Comparison of ENCODE assay signal across 39 cellular contexts in the genomic region with DNA sequence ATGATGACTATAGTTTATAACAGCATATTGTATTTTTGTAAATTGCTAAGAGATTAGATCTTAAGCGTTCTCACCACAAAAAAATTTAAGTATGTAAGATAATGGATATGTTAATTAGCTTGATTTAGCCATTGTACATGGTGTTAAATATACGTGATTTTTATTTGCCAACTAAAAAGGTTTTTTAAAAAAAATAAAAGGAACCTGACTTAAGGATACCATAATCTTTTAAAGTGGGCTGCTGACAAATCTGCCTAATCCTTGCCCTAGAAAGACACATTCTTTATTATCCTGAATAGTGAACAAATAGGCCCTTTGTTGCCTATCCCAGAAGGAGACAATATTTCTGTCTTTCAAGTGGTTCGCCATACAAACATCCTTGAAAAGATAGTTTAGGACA.
"Had no signal": no experiment of that assay in that cellular context is flagged by ENCODE, and none has a peak within 500 bp of the region (broad histone marks: within the 10 kb centered on the region; RNA-seq: fewer than 3 reads in every experiment).

No MANE protein-coding gene starts in this region.

- H3K27me3 Mint-ChIP-seq: activated naive CD4-positive, alpha-beta T cell treated with anti-CD3 and anti-CD28 coated beads, Interleukin-2, amount 10 ng/mL, durations not matched to agents 7 days and 5 days; activated naive CD8-positive, alpha-beta T cell; activated naive CD8-positive, alpha-beta T cell treated with anti-CD3 and anti-CD28 coated beads for 36 hours; activated naive CD8-positive, alpha-beta T cell treated with anti-CD3 and anti-CD28 coated beads, Interleukin-2, amount 10 ng/mL, durations not matched to agents 7 days and 5 days; activated naive CD8-positive, alpha-beta T cell treated with anti-CD3 and anti-CD28 coated beads, Interleukin-2, amount 50 U/mL, for 24 hours; activated T-helper 17 cell treated with anti-CD3 and anti-CD28 coated beads, Interleukin-2, amount 50 U/mL, for 72 hours; central memory CD8-positive, alpha-beta T cell had no signal

- DNase-seq: activated effector memory CD4-positive, alpha-beta T cell treated with anti-CD3 and anti-CD28 coated beads, Interleukin-2, amount 50 U/mL, for 16 hours; activated effector memory CD4-positive, alpha-beta T cell treated with Interleukin-2 at 50 U/mL for 16 hours; activated gamma-delta T cell; activated gamma-delta T cell treated with Interleukin-2 at 50 U/mL for 16 hours; activated naive CD4-positive, alpha-beta T cell; activated naive CD4-positive, alpha-beta T cell treated with anti-CD3 and anti-CD28 coated beads for 36 hours; activated naive CD4-positive, alpha-beta T cell treated with anti-CD3 and anti-CD28 coated beads, Interleukin-2, amount 10 ng/mL, durations not matched to agents 7 days and 5 days; activated naive CD4-positive, alpha-beta T cell treated with anti-CD3 and anti-CD28 coated beads, Interleukin-2, amount 50 U/mL, for 16 hours; activated naive CD4-positive, alpha-beta T cell treated with Interleukin-2 at 50 U/mL for 16 hours; activated naive CD8-positive, alpha-beta T cell treated with anti-CD3 and anti-CD28 coated beads for 36 hours; activated naive CD8-positive, alpha-beta T cell treated with anti-CD3 and anti-CD28 coated beads, Interleukin-2, amount 10 ng/mL, durations not matched to agents 7 days and 5 days; activated naive CD8-positive, alpha-beta T cell treated with anti-CD3 and anti-CD28 coated beads, Interleukin-2, amount 50 U/mL, for 24 hours; activated T-cell treated with anti-CD3 and anti-CD28 coated beads for 4 hours; activated T-cell treated with anti-CD3 and anti-CD28 coated beads, Interleukin-2, amount 50 U/mL, for 1 hour; activated T-cell treated with anti-CD3 and anti-CD28 coated beads, Interleukin-2, amount 50 U/mL, for 24 hours; activated T-cell treated with anti-CD3 and anti-CD28 coated beads, Interleukin-2, amount 50 U/mL, for 4 hours; activated T-cell treated with anti-CD3 and anti-CD28 coated beads, Interleukin-2, amount 50 U/mL, for 48 hours; activated T-cell treated with anti-CD3 and anti-CD28 coated beads, Interleukin-2, amount 50 U/mL, for 72 hours; adrenal gland; amniotic stem cell; amygdala; anterior cingulate cortex; aorta; body of pancreas; caudate nucleus; central memory CD4-positive, alpha-beta T cell; cerebellar nuclear complex had no signal

- H3K27ac ChIP-seq: adrenal gland, ascending aorta, body of pancreas, breast epithelium, cardiac muscle cell had no signal

- H3K4me3 Mint-ChIP-seq: activated naive CD4-positive, alpha-beta T cell treated with anti-CD3 and anti-CD28 coated beads for 36 hours; activated naive CD4-positive, alpha-beta T cell treated with anti-CD3 and anti-CD28 coated beads, Interleukin-2, amount 10 ng/mL, durations not matched to agents 7 days and 5 days; activated naive CD4-positive, alpha-beta T cell treated with anti-CD3 and anti-CD28 coated beads, Interleukin-2, amount 50 U/mL, for 24 hours; activated naive CD8-positive, alpha-beta T cell; activated naive CD8-positive, alpha-beta T cell treated with anti-CD3 and anti-CD28 coated beads for 36 hours; activated naive CD8-positive, alpha-beta T cell treated with anti-CD3 and anti-CD28 coated beads, Interleukin-2, amount 10 ng/mL, durations not matched to agents 7 days and 5 days; activated naive CD8-positive, alpha-beta T cell treated with anti-CD3 and anti-CD28 coated beads, Interleukin-2, amount 50 U/mL, for 24 hours; activated T-cell treated with anti-CD3 and anti-CD28 coated beads, Interleukin-2, amount 50 U/mL, for 24 hours; activated T-cell treated with anti-CD3 and anti-CD28 coated beads, Interleukin-2, amount 50 U/mL, for 4 hours; activated T-cell treated with anti-CD3 and anti-CD28 coated beads, Interleukin-2, amount 50 U/mL, for 72 hours; activated T-helper 1 cell treated with anti-CD3 and anti-CD28 coated beads, Interleukin-12 subunit alpha, Interleukin-12 subunit beta, Interleukin-2, Interleukin-4 antibody, amounts not matched to agents 30 ng/mL and 10 ng/mL and 1 ng/mL, durations not matched to agents 14 hours and 24 hours and 36 hours; activated T-helper 17 cell treated with anti-CD3 and anti-CD28 coated beads, Interleukin-2, amount 50 U/mL, for 72 hours; brain; central memory CD8-positive, alpha-beta T cell had no signal

- H3K36me3 Mint-ChIP-seq: activated naive CD4-positive, alpha-beta T cell treated with anti-CD3 and anti-CD28 coated beads, Interleukin-2, amount 10 ng/mL, durations not matched to agents 7 days and 5 days; activated naive CD4-positive, alpha-beta T cell treated with anti-CD3 and anti-CD28 coated beads, Interleukin-2, amount 50 U/mL, for 24 hours; activated naive CD4-positive, alpha-beta T cell treated with anti-CD3 and anti-CD28 coated beads, Interleukin-2, amount 50 U/mL, for 72 hours; activated naive CD8-positive, alpha-beta T cell; activated naive CD8-positive, alpha-beta T cell treated with anti-CD3 and anti-CD28 coated beads for 36 hours; activated naive CD8-positive, alpha-beta T cell treated with anti-CD3 and anti-CD28 coated beads, Interleukin-2, amount 10 ng/mL, durations not matched to agents 7 days and 5 days; brain had no signal

- FAIRE-seq: bronchial epithelial cell had no signal

- H3K4me1 ChIP-seq: adrenal gland, ascending aorta, body of pancreas, breast epithelium had no signal

- H3K27me3 ChIP-seq: adrenal gland, ascending aorta, body of pancreas, breast epithelium, cardiac muscle cell had no signal

- H3K4me3 ChIP-seq: adrenal gland, ascending aorta, body of pancreas, breast epithelium, cardiac muscle cell had no signal

- ATAC-seq: activated naive CD4-positive, alpha-beta T cell treated with anti-CD3 and anti-CD28 coated beads, Interleukin-2, amount 50 U/mL, for 72 hours; activated naive CD8-positive, alpha-beta T cell treated with anti-CD3 and anti-CD28 coated beads, Interleukin-2, amount 50 U/mL, for 24 hours; activated T-cell treated with anti-CD3 and anti-CD28 coated beads, Interleukin-2, amount 50 U/mL, for 4 hours; activated T-cell treated with anti-CD3 and anti-CD28 coated beads, Interleukin-2, amount 50 U/mL, for 72 hours; activated T-helper 17 cell treated with anti-CD3 and anti-CD28 coated beads, Interleukin-2, amount 50 U/mL, for 72 hours; body of pancreas had no signal

- H3K9me3 ChIP-seq: adrenal gland, ascending aorta, body of pancreas, breast epithelium had no signal

- H3K36me3 ChIP-seq: adrenal gland, ascending aorta, breast epithelium, cardiac muscle cell had no signal

- H3K9me3 Mint-ChIP-seq: activated naive CD4-positive, alpha-beta T cell treated with anti-CD3 and anti-CD28 coated beads for 36 hours; activated naive CD4-positive, alpha-beta T cell treated with anti-CD3 and anti-CD28 coated beads, Interleukin-2, amount 50 U/mL, for 24 hours; activated naive CD8-positive, alpha-beta T cell treated with anti-CD3 and anti-CD28 coated beads for 36 hours; activated naive CD8-positive, alpha-beta T cell treated with anti-CD3 and anti-CD28 coated beads, Interleukin-2, amount 10 ng/mL, durations not matched to agents 7 days and 5 days; activated T-cell treated with anti-CD3 and anti-CD28 coated beads, Interleukin-2, amount 50 U/mL, for 24 hours; activated T-helper 1 cell treated with anti-CD3 and anti-CD28 coated beads, Interleukin-12 subunit alpha, Interleukin-12 subunit beta, Interleukin-2, Interleukin-4 antibody, amounts not matched to agents 30 ng/mL and 10 ng/mL and 1 ng/mL, durations not matched to agents 14 hours and 24 hours and 36 hours; activated T-helper 17 cell treated with anti-CD3 and anti-CD28 coated beads, Interleukin-2, amount 50 U/mL, for 72 hours; activated T-helper 2 cell treated with anti-CD3 and anti-CD28 coated beads, Interferon-gamma antibody, Interleukin-2, Interleukin-4, amounts not matched to agents 10 μg/mL and 5 μg/mL and 100 μg/mL, durations not matched to agents 14 hours and 24 hours and 36 hours; brain had no signal

- H3K4me1 Mint-ChIP-seq: activated naive CD4-positive, alpha-beta T cell treated with anti-CD3 and anti-CD28 coated beads, Interleukin-2, amount 10 ng/mL, durations not matched to agents 7 days and 5 days; activated naive CD4-positive, alpha-beta T cell treated with anti-CD3 and anti-CD28 coated beads, Interleukin-2, amount 50 U/mL, for 24 hours; activated naive CD8-positive, alpha-beta T cell treated with anti-CD3 and anti-CD28 coated beads for 36 hours; activated naive CD8-positive, alpha-beta T cell treated with anti-CD3 and anti-CD28 coated beads, Interleukin-2, amount 10 ng/mL, durations not matched to agents 7 days and 5 days; activated naive CD8-positive, alpha-beta T cell treated with anti-CD3 and anti-CD28 coated beads, Interleukin-2, amount 50 U/mL, for 24 hours; activated T-helper 17 cell treated with anti-CD3 and anti-CD28 coated beads, Interleukin-2, amount 50 U/mL, for 72 hours; brain; central memory CD8-positive, alpha-beta T cell had no signal

- H3K27ac Mint-ChIP-seq: activated naive CD4-positive, alpha-beta T cell treated with anti-CD3 and anti-CD28 coated beads for 36 hours; activated naive CD4-positive, alpha-beta T cell treated with anti-CD3 and anti-CD28 coated beads, Interleukin-2, amount 10 ng/mL, durations not matched to agents 7 days and 5 days; activated naive CD4-positive, alpha-beta T cell treated with anti-CD3 and anti-CD28 coated beads, Interleukin-2, amount 50 U/mL, for 24 hours; activated naive CD4-positive, alpha-beta T cell treated with anti-CD3 and anti-CD28 coated beads, Interleukin-2, amount 50 U/mL, for 72 hours; activated naive CD8-positive, alpha-beta T cell; activated naive CD8-positive, alpha-beta T cell treated with anti-CD3 and anti-CD28 coated beads for 36 hours; activated naive CD8-positive, alpha-beta T cell treated with anti-CD3 and anti-CD28 coated beads, Interleukin-2, amount 10 ng/mL, durations not matched to agents 7 days and 5 days; activated naive CD8-positive, alpha-beta T cell treated with anti-CD3 and anti-CD28 coated beads, Interleukin-2, amount 50 U/mL, for 24 hours; activated T-cell treated with anti-CD3 and anti-CD28 coated beads, Interleukin-2, amount 50 U/mL, for 24 hours; activated T-cell treated with anti-CD3 and anti-CD28 coated beads, Interleukin-2, amount 50 U/mL, for 72 hours; activated T-helper 1 cell treated with anti-CD3 and anti-CD28 coated beads, Interleukin-12 subunit alpha, Interleukin-12 subunit beta, Interleukin-2, Interleukin-4 antibody, amounts not matched to agents 30 ng/mL and 10 ng/mL and 1 ng/mL, durations not matched to agents 14 hours and 24 hours and 36 hours; activated T-helper 17 cell treated with anti-CD3 and anti-CD28 coated beads, Interleukin-2, amount 50 U/mL, for 72 hours; activated T-helper 2 cell treated with anti-CD3 and anti-CD28 coated beads, Interferon-gamma antibody, Interleukin-2, Interleukin-4, amounts not matched to agents 10 μg/mL and 5 μg/mL and 100 μg/mL, durations not matched to agents 14 hours and 24 hours and 36 hours; brain had no signal
